1 cellular context compared by ENCODE assay signal in the genomic region with DNA sequence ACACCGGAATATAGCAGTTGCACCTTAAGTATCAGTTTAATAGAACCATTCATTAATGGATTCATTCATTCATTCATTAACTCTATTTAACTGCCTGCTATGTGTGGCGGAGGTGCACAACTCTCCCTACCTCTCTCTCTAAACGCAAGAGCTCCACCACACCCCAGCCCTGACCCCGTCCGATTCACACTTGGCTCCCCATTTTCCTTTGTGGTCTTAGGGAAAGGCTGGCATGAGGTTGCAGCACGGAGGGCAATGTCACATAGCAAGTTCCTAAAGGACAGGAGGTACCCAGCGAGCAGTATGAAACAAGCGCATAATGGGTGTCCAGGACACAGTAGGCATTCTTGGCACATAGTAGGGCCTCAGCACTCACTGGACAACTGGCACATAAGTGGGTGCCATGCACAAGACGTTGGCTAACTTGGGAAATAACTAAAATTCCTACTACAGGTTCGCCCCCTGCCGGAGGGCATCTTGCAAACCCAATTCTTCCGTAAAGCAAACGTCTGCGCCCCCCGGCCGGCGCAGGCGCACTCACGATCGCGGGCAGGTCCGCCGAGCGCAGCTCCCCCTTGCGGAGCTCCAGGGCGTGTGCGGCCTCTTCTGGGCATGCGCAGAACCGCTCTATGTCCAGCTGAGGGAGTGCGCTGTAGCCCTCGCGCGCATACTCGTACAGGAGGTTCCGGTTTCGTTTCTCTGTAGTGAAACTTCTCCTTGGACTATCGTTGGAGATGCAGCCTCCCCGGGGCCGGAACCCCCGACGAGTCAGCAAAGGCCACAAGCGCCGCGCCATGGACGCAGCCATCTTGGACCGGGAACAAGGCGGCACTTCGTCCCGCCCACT.
TF ChIP-seq lines count a peak whose summit lies in the region.

A gene with protein sequence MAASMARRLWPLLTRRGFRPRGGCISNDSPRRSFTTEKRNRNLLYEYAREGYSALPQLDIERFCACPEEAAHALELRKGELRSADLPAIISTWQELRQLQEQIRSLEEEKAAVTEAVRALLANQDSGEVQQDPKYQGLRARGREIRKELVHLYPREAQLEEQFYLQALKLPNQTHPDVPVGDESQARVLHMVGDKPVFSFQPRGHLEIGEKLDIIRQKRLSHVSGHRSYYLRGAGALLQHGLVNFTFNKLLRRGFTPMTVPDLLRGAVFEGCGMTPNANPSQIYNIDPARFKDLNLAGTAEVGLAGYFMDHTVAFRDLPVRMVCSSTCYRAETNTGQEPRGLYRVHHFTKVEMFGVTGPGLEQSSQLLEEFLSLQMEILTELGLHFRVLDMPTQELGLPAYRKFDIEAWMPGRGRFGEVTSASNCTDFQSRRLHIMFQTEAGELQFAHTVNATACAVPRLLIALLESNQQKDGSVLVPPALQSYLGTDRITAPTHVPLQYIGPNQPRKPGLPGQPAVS (minus strand): TSS at position 835 of the 847 bp plus-strand sequence. CDS start 27 bp downstream, at position 808.

TF ChIP-seq in liver, 16 proteins besides CTCF, POLR2A, EP300 and RAD21 (continued from another document):
- TF ChIP-seq FOXA2 (IDR thresholded peaks at IDR 0.05) = no peak
